In the genomic region with DNA sequence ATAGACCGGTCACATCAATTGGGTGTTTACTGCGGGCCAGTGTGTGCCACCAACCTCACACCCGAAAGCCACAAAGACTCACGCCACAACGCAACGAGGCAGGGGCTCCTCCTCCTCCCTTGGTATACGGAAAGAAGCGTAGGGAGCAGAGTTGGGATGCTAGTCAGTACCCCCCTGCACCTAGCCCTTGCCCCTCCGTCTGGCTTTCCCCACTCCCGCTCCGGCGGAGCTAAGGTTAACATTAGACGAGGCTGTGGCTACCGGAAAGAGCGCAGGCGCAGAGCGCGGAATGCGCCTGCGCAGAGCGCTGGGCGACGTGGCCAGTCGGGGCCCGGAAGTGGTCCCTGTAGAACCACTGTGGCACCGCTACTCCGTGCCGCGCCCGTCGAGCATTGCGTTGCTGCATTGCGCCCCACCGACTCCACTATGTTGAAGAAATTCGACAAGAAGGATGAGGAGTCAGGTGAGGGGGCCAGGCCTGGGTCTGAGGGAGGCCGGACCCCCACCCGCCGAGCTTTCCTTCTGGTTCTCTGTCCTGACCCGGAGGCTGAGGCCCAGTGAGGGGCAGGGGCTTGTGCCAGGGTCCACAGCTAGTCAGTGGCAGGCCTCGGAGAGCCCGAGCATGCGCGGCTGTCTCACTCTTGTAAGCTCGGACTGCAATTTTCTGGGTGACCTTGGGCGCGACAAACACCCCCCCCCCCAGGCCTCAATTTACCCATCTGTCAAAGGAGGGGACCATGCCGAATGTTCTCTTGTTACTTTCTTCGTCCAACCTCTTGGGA, we compare ENCODE assay signal across 1 cellular context.
TF ChIP-seq lines count a peak whose summit lies in the region.

A gene with protein sequence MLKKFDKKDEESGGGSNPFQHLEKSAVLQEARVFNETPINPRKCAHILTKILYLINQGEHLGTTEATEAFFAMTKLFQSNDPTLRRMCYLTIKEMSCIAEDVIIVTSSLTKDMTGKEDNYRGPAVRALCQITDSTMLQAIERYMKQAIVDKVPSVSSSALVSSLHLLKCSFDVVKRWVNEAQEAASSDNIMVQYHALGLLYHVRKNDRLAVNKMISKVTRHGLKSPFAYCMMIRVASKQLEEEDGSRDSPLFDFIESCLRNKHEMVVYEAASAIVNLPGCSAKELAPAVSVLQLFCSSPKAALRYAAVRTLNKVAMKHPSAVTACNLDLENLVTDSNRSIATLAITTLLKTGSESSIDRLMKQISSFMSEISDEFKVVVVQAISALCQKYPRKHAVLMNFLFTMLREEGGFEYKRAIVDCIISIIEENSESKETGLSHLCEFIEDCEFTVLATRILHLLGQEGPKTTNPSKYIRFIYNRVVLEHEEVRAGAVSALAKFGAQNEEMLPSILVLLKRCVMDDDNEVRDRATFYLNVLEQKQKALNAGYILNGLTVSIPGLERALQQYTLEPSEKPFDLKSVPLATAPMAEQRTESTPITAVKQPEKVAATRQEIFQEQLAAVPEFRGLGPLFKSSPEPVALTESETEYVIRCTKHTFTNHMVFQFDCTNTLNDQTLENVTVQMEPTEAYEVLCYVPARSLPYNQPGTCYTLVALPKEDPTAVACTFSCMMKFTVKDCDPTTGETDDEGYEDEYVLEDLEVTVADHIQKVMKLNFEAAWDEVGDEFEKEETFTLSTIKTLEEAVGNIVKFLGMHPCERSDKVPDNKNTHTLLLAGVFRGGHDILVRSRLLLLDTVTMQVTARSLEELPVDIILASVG (plus strand): TSS at position 323 of the 782 bp plus-strand sequence. CDS start 104 bp downstream, at position 427.

TF ChIP-seq in K562, 482 proteins besides CTCF, POLR2A, EP300 and RAD21 (continued from another document and continues in another):
- TF ChIP-seq NR2C1 (IDR thresholded peaks at IDR 0.05) (peak; percentile 37; the same call in 1 of the 2 replicates), NR2C1 (tag; IDR thresholded peaks at IDR 0.05) (peak; percentile 24; the same call in 1 of the 2 replicates), NCOA1 (IDR thresholded peaks at IDR 0.05; ENCODE audit: low read depth) (no peak), GABPB1 (CRISPR knock-in tag; IDR thresholded peaks at IDR 0.05) (peak; percentile 76), ZFX (CRISPR knock-in tag; IDR thresholded peaks at IDR 0.05) (peak; percentile 93), TCFL5 (CRISPR knock-in tag; conservative IDR thresholded peaks at IDR 0.05) (no peak), MED1 (CRISPR knock-in tag; IDR thresholded peaks at IDR 0.05; ENCODE audit: borderline replicate concordance) (no peak), ZNF232 (CRISPR knock-in tag; IDR thresholded peaks at IDR 0.05) (no peak), NFIC (IDR thresholded peaks at IDR 0.05) (peak; percentile 27), DEAF1 (CRISPR knock-in tag; IDR thresholded peaks at IDR 0.05) (no peak), NFRKB (IDR thresholded peaks at IDR 0.05; ENCODE audit: low read depth) (peak; percentile 47; the same call in 1 of the 2 replicates), CXXC5 (CRISPR knock-in tag; IDR thresholded peaks at IDR 0.05) (peak; percentile 59), CTBP1 (IDR thresholded peaks at IDR 0.05; ENCODE audit: borderline replicate concordance) (peak; percentile 53; the same call in 1 of the 2 replicates), ATF7 (IDR thresholded peaks at IDR 0.05) (peak; percentile 35), PML (IDR thresholded peaks at IDR 0.05; ENCODE audit: low read length) (peak; percentile 74), KLF1 (tag; IDR thresholded peaks at IDR 0.05) (peak; percentile 51; the same call in 1 of the 2 replicates), ZBED1 (IDR thresholded peaks at IDR 0.05) (peak; percentile 79; the same call in 1 of the 2 replicates), MAFF (IDR thresholded peaks at IDR 0.05; ENCODE audit: low read length) (no peak), NR0B1 (IDR thresholded peaks at IDR 0.05; ENCODE audit: partially characterized antibody) (no peak), CREB3 (tag; conservative IDR thresholded peaks at IDR 0.05; ENCODE audit: low read depth) (no peak), TFE3 (CRISPR knock-in tag; IDR thresholded peaks at IDR 0.05) (no peak), ZHX1 (conservative IDR thresholded peaks at IDR 0.05; ENCODE audit: low read length) (no peak), TOE1 (IDR thresholded peaks at IDR 0.05; ENCODE audit: borderline replicate concordance) (0 out of 2 replicates have a peak, but pooled peaks have one; percentile 2), TOE1 (CRISPR knock-in tag; IDR thresholded peaks at IDR 0.05; ENCODE audit: borderline replicate concordance, low read depth) (no peak), NR4A1 (CRISPR knock-in tag; IDR thresholded peaks at IDR 0.05) (no peak), NR4A1 (tag; IDR thresholded peaks at IDR 0.05) (no peak), RAD51 (IDR thresholded peaks at IDR 0.05; ENCODE audit: borderline replicate concordance, low read depth) (no peak), MLX (CRISPR knock-in tag; conservative IDR thresholded peaks at IDR 0.05) (no peak)
- TF ChIP-seq, protein P1, sequence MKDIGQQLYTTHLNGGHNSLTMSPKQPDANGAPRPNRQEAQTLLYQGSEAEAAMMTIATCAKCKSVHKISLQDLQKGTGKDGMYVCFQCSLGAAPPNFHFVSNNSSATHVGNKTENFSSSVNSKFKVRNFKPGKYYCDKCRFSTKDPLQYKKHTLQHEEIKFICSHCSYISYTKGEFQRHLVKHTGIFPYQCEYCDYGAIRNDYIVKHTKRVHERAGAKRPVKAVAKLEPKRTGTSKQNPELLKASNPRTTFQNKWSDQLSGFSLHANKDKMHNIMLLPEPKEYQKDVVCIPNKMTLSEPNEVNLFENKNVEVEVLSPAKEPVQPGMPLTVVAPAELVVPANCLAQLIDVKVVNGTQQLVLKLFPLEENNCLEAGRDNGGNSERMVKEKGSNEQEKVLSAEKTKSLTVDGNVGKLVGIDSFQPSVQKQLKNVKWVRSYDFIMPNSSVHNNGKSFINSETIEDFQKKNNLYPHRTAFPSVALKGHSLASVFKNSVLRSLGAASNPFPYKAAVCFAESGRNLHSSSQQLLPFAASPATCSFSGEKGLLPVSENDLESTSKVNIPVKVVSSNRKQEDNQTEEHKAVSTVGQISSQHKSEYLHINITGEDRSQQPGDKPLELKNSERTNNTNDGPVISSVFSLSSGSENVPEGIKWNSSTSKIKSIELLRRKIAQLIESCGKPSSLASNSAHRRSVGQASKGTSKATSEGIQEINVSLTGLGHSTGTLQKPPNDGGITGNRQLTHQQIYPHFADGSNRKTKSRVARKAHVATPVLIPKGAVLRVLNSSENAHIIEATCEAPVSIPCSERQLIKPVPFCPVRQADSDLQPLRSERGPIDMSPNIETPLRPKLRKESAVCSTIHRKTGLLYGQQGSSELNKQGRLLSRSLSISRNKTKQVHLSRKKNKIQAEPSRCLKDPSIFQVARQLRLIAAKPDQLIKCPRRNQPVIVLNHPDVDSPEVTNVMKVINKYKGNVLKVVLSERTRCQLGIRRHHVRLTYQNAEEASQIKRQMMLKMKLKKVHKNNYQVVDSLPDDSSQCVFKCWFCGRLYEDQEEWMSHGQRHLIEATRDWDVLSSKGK (CRISPR knock-in tag; IDR thresholded peaks at IDR 0.05), result no peak
- TF ChIP-seq, protein P2, sequence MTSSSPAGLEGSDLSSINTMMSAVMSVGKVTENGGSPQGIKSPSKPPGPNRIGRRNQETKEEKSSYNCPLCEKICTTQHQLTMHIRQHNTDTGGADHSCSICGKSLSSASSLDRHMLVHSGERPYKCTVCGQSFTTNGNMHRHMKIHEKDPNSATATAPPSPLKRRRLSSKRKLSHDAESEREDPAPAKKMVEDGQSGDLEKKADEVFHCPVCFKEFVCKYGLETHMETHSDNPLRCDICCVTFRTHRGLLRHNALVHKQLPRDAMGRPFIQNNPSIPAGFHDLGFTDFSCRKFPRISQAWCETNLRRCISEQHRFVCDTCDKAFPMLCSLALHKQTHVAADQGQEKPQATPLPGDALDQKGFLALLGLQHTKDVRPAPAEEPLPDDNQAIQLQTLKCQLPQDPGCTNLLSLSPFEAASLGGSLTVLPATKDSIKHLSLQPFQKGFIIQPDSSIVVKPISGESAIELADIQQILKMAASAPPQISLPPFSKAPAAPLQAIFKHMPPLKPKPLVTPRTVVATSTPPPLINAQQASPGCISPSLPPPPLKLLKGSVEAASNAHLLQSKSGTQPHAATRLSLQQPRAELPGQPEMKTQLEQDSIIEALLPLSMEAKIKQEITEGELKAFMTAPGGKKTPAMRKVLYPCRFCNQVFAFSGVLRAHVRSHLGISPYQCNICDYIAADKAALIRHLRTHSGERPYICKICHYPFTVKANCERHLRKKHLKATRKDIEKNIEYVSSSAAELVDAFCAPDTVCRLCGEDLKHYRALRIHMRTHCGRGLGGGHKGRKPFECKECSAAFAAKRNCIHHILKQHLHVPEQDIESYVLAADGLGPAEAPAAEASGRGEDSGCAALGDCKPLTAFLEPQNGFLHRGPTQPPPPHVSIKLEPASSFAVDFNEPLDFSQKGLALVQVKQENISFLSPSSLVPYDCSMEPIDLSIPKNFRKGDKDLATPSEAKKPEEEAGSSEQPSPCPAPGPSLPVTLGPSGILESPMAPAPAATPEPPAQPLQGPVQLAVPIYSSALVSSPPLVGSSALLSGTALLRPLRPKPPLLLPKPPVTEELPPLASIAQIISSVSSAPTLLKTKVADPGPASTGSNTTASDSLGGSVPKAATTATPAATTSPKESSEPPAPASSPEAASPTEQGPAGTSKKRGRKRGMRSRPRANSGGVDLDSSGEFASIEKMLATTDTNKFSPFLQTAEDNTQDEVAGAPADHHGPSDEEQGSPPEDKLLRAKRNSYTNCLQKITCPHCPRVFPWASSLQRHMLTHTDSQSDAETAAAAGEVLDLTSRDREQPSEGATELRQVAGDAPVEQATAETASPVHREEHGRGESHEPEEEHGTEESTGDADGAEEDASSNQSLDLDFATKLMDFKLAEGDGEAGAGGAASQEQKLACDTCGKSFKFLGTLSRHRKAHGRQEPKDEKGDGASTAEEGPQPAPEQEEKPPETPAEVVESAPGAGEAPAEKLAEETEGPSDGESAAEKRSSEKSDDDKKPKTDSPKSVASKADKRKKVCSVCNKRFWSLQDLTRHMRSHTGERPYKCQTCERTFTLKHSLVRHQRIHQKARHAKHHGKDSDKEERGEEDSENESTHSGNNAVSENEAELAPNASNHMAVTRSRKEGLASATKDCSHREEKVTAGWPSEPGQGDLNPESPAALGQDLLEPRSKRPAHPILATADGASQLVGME (CRISPR knock-in tag; IDR thresholded peaks at IDR 0.05), result no peak
